Comparison of ENCODE assay signal across 1 cellular context in genomic region chr6:106754215-106754614, GRCh38.
TF ChIP-seq lines count a peak whose summit lies in the region.

No MANE protein-coding gene starts in this region.

TF ChIP-seq in GM23338, 12 proteins besides CTCF, POLR2A, EP300 and RAD21 (continued from another document):
- TF ChIP-seq, protein P1, sequence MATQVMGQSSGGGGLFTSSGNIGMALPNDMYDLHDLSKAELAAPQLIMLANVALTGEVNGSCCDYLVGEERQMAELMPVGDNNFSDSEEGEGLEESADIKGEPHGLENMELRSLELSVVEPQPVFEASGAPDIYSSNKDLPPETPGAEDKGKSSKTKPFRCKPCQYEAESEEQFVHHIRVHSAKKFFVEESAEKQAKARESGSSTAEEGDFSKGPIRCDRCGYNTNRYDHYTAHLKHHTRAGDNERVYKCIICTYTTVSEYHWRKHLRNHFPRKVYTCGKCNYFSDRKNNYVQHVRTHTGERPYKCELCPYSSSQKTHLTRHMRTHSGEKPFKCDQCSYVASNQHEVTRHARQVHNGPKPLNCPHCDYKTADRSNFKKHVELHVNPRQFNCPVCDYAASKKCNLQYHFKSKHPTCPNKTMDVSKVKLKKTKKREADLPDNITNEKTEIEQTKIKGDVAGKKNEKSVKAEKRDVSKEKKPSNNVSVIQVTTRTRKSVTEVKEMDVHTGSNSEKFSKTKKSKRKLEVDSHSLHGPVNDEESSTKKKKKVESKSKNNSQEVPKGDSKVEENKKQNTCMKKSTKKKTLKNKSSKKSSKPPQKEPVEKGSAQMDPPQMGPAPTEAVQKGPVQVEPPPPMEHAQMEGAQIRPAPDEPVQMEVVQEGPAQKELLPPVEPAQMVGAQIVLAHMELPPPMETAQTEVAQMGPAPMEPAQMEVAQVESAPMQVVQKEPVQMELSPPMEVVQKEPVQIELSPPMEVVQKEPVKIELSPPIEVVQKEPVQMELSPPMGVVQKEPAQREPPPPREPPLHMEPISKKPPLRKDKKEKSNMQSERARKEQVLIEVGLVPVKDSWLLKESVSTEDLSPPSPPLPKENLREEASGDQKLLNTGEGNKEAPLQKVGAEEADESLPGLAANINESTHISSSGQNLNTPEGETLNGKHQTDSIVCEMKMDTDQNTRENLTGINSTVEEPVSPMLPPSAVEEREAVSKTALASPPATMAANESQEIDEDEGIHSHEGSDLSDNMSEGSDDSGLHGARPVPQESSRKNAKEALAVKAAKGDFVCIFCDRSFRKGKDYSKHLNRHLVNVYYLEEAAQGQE (IDR thresholded peaks at IDR 0.05; ENCODE audit: unreplicated experiment): no peak
- TF ChIP-seq ZNF114 (CRISPR knock-in tag; IDR thresholded peaks at IDR 0.05) (no peak), STAT1 (IDR thresholded peaks at IDR 0.05; ENCODE audit: unreplicated experiment) (no peak), ETS1 (IDR thresholded peaks at IDR 0.05) (no peak), POLR2AphosphoS5 (IDR thresholded peaks at IDR 0.05; ENCODE audit: low read depth) (no peak), EZH2 (IDR thresholded peaks at IDR 0.05; ENCODE audit: low read depth, unreplicated experiment) (no peak), ZNF462 (CRISPR knock-in tag; IDR thresholded peaks at IDR 0.05) (no peak), EZH2phosphoT487 (IDR thresholded peaks at IDR 0.05; ENCODE audit: unreplicated experiment) (no peak), ZNF331 (CRISPR knock-in tag; IDR thresholded peaks at IDR 0.05; ENCODE audit: low read depth) (no peak), CREB1 (CRISPR knock-in tag; IDR thresholded peaks at IDR 0.05; ENCODE audit: low read depth) (no peak)
